In genomic region chr22:41596776-41597634, GRCh38 we compare ENCODE assay signal across 8 cellular contexts. TPM values are rescaled to one million over a fixed set of nuclear protein-coding genes. Genes with fewer than 3 reads are reported as not detected.
DNase-seq lines count a peak whose midpoint lies in the region; ATAC-seq and TF ChIP-seq lines count a peak whose summit lies in the region.

No MANE protein-coding gene starts in this region.

- H3K4me1 ChIP-seq in left ventricle myocardium inferior = peaks cover 12% of the 10 kb centered on the region
- H3K4me1 ChIP-seq in psoas muscle = no peaks in the 10 kb centered on the region

- H3K9me3 ChIP-seq in left ventricle myocardium inferior (replicated peaks) (no peaks in the 10 kb centered on the region), psoas muscle (no peaks in the 10 kb centered on the region)

- H3K27ac ChIP-seq in left ventricle myocardium inferior (replicated peaks) (peak overlapping the region; percentile 76), psoas muscle (no peak overlapping the region)

- peak; percentile 80 for TF ChIP-seq CTCF in GM12875 (IDR thresholded peaks at IDR 0.05; ENCODE audit: borderline replicate concordance, insufficient read depth, low read depth, low read length)
- peak; percentile 74 for TF ChIP-seq CTCF in left ventricle myocardium inferior (IDR thresholded peaks at IDR 0.05; ENCODE audit: borderline replicate concordance)
- TF ChIP-seq CTCF in psoas muscle (IDR thresholded peaks at IDR 0.05) = peak; percentile 56

- H3K4me3 ChIP-seq in GM12875 (ENCODE audit: low read depth, low read length) (no peak overlapping the region), left ventricle myocardium inferior (no peak overlapping the region), psoas muscle (no peak overlapping the region)

- ATAC-seq in psoas muscle (peak; percentile 77 to 87 (median 83)), HG03280 (IDR thresholded peaks at IDR 0.05; ENCODE audit: unreplicated experiment) (no peak), GM21515 (IDR thresholded peaks at IDR 0.05; ENCODE audit: unreplicated experiment) (no peak)

- H3K27me3 ChIP-seq in left ventricle myocardium inferior (ENCODE audit: low read depth) (no peaks in the 10 kb centered on the region), psoas muscle (ENCODE audit: insufficient read depth in 3 of 3, low read length in 2 of 3) (no peaks in the 10 kb centered on the region)

- DNase-seq in AML-193 (lab: John Stamatoyannopoulos, UW) = peak; percentile 55 to 60
- peak; percentile 25 for DNase-seq in NOMO-1 treated with DMSO at 0.1 percent for 48 hours (lab: John Stamatoyannopoulos, UW; ENCODE audit: unreplicated experiment)
- DNase-seq in amygdala (lab: John Stamatoyannopoulos, UW) = peak in 39 of 56 donors; percentile 10 to 67 (median 37)
- DNase-seq in left ventricle myocardium inferior = peak; percentile 52
- peak; percentile 45 to 66 for DNase-seq in psoas muscle

- WGBS in psoas muscle, 3 donors = 50 to 55% (median 51%) methylated on average over 11 to 13 of the region's 13 CpGs

- intact Hi-C loops in left ventricle myocardium inferior (cut with micrococcal nuclease) (no loop called here), psoas muscle (cut with DNase I) (no loop called here)

- H3K36me3 ChIP-seq in left ventricle myocardium inferior (peaks cover 21% of the 10 kb centered on the region), psoas muscle (ENCODE audit: insufficient read depth in 1 of 2, low read depth in 1 of 2) (peaks cover 0 to 36% of the 10 kb centered on the region in 2 donors)

RNA-seq across cellular contexts. Expression of gene PMM1, which starts 7.4 kb away (rescaled TPM):
- total RNA-seq in left ventricle myocardium inferior (18.4 TPM), psoas muscle (10 to 100 TPM in 2 of 4 donors, 1 to 10 TPM in 2; 7.3 to 12.2 (median 9.2) TPM)
- polyA plus RNA-seq in psoas muscle = 10 to 100 TPM; 10.3 to 14.5 (median 13.2) TPM

RNA-seq across cellular contexts. Expression of gene DESI1, which starts 23.8 kb away (rescaled TPM):
- total RNA-seq in left ventricle myocardium inferior (46.2 TPM), psoas muscle (10 to 100 TPM; 17.5 to 27.6 (median 23.2) TPM)
- polyA plus RNA-seq in psoas muscle = 10 to 100 TPM; 14.7 to 23.3 (median 18.9) TPM

RNA-seq across cellular contexts. Expression of gene XRCC6, which starts 24.1 kb away (rescaled TPM):
- total RNA-seq in left ventricle myocardium inferior (155 TPM), psoas muscle (100 to 1,000 TPM; 185 to 252 (median 217) TPM)
- 100 to 1,000 TPM; 156 to 291 (median 259) TPM for polyA plus RNA-seq in psoas muscle

RNA-seq across cellular contexts. Expression of gene CSDC2, which starts 36.2 kb away (rescaled TPM):
- total RNA-seq in left ventricle myocardium inferior = 301 TPM
- total RNA-seq in psoas muscle = 1 to 10 TPM in 1 of 4 donors, under 1 TPM in 3; 0.27 to 1.1 (median 0.77) TPM
- under 1 TPM; 0.60 to 0.69 (median 0.66) TPM for polyA plus RNA-seq in psoas muscle

RNA-seq across cellular contexts. Expression of gene POLR3H, which starts 52.7 kb away (rescaled TPM):
- total RNA-seq in left ventricle myocardium inferior (15.8 TPM), psoas muscle (10 to 100 TPM; 13.1 to 23.2 (median 18.5) TPM)
- 10 to 100 TPM; 17.1 to 28.6 (median 17.2) TPM for polyA plus RNA-seq in psoas muscle

Comparison
In these comparisons a context has a peak if more than half of its experiments do, and no peak if none do; other contexts are left out.
1. ATAC-seq: peak in psoas muscle (4 of 4); none in HG03280 (single experiment) and GM21515 (single experiment).
2. Peak in every context shown above with its lines, with median percentiles within 50 percentile points of each other: DNase-seq and CTCF ChIP-seq.